Comparison of ENCODE assay signal across 11 cellular contexts in the genomic region with DNA sequence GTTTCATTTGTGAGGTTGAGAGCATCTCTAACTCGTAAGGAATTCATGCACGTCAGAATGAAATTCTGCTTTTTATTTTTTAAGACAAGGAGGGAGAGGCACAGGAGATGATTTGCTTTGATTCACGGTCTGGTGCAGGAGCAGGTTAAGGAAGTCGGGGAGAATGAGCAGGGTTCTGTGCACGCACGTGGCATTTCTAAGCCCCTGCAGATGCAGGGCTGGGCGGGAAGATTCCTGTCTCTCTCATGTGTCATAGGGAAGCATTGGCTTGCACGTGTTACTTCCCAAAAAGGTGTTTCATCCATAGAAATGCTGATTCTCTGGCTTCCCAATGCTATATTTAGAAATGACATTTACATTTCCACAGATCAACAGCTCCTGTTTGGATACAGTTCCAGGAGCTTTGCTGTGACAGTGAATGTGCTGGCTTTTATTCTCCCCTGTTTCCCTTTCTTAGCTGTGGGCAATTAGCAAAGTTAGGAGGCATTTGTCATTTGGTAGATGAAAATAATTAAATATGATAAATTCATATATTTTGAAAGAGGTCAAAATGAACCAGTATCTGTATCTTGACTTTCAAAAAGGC.
"Had no signal": no experiment of that assay in that cellular context is flagged by ENCODE, and none has a peak within 500 bp of the region (broad histone marks: within the 10 kb centered on the region; RNA-seq: fewer than 3 reads in every experiment).

No MANE protein-coding gene starts in this region.

- H3K27me3 ChIP-seq: SJSA1 had no signal

- DNase-seq: activated CD4-positive, CD25-positive, alpha-beta regulatory T cell treated with anti-CD3 and anti-CD28 coated beads, Interleukin-2, amount 50 U/mL, for 72 hours; activated gamma-delta T cell; NCI-H1436 treated with DMSO at 0.1 percent for 48 hours had no signal

- H3K36me3 Mint-ChIP-seq: activated naive CD8-positive, alpha-beta T cell; brain had no signal

- H3K9me3 Mint-ChIP-seq: activated CD4-positive, alpha-beta memory T cell treated with anti-CD3 and anti-CD28 coated beads, Interleukin-2, amount 10 ng/mL, durations not matched to agents 7 days and 5 days; activated naive CD4-positive, alpha-beta T cell treated with anti-CD3 and anti-CD28 coated beads for 36 hours; activated T-helper 17 cell treated with anti-CD3 and anti-CD28 coated beads, Interleukin-2, amount 50 U/mL, for 72 hours; central memory CD8-positive, alpha-beta T cell; T-helper 1 cell treated with Interleukin-12 subunit alpha and Interleukin-12 subunit beta and Interleukin-4 antibody, amounts not matched to agents 30 μg/mL and 1 μg/mL, for 36 hours had no signal

- H3K9me3 ChIP-seq: SJSA1 had no signal

- H3K4me3 Mint-ChIP-seq: activated CD4-positive, alpha-beta memory T cell treated with anti-CD3 and anti-CD28 coated beads, Interleukin-2, amount 10 ng/mL, durations not matched to agents 7 days and 5 days; activated naive CD4-positive, alpha-beta T cell treated with anti-CD3 and anti-CD28 coated beads for 36 hours; activated naive CD8-positive, alpha-beta T cell; activated T-helper 17 cell treated with anti-CD3 and anti-CD28 coated beads, Interleukin-2, amount 50 U/mL, for 72 hours; central memory CD8-positive, alpha-beta T cell; T-helper 1 cell treated with Interleukin-12 subunit alpha and Interleukin-12 subunit beta and Interleukin-4 antibody, amounts not matched to agents 30 μg/mL and 1 μg/mL, for 36 hours had no signal

- H3K27ac Mint-ChIP-seq: activated CD4-positive, alpha-beta memory T cell treated with anti-CD3 and anti-CD28 coated beads, Interleukin-2, amount 10 ng/mL, durations not matched to agents 7 days and 5 days; activated naive CD4-positive, alpha-beta T cell treated with anti-CD3 and anti-CD28 coated beads for 36 hours; activated naive CD8-positive, alpha-beta T cell; activated T-helper 17 cell treated with anti-CD3 and anti-CD28 coated beads, Interleukin-2, amount 50 U/mL, for 72 hours; T-helper 1 cell treated with Interleukin-12 subunit alpha and Interleukin-12 subunit beta and Interleukin-4 antibody, amounts not matched to agents 30 μg/mL and 1 μg/mL, for 36 hours had no signal

- H3K27ac ChIP-seq: SJSA1 had no signal

- H3K27me3 Mint-ChIP-seq: activated CD4-positive, alpha-beta memory T cell treated with anti-CD3 and anti-CD28 coated beads, Interleukin-2, amount 10 ng/mL, durations not matched to agents 7 days and 5 days; activated naive CD8-positive, alpha-beta T cell; activated T-helper 17 cell treated with anti-CD3 and anti-CD28 coated beads, Interleukin-2, amount 50 U/mL, for 72 hours; brain had no signal

- H3K4me1 ChIP-seq: SJSA1 had no signal
